12 cellular contexts compared by ENCODE assay signal in genomic region chr3:125123906-125124305, GRCh38.
DNase-seq lines count a peak whose midpoint lies in the region; ATAC-seq and TF ChIP-seq lines count a peak whose summit lies in the region.
"Had no signal": no experiment of that assay in that cellular context is flagged by ENCODE, and none has a peak within 500 bp of the region (broad histone marks: within the 10 kb centered on the region; RNA-seq: fewer than 3 reads in every experiment).

No MANE protein-coding gene starts in this region.

- no peaks in the 10 kb centered on the region for H4K20me1 ChIP-seq in SK-N-SH (ENCODE audit: insufficient read depth)

- no peak for TF ChIP-seq POLR2A in spleen (IDR thresholded peaks at IDR 0.05)

- H3F3A ChIP-seq in SK-N-SH (replicated peaks; ENCODE audit: insufficient read depth) = peaks cover 12% of the 10 kb centered on the region

- H3K27me3 ChIP-seq in SK-N-SH (ENCODE audit: insufficient read depth) (no peaks in the 10 kb centered on the region), spleen (replicated peaks in 1 of 7) (no peaks in the 10 kb centered on the region)

- no peak for ATAC-seq in HG03039 (IDR thresholded peaks at IDR 0.05; ENCODE audit: unreplicated experiment)
- ATAC-seq: left colon had no signal

- H3K27me3 Mint-ChIP-seq in activated T-cell treated with anti-CD3 and anti-CD28 coated beads, Interleukin-2, amount 50 U/mL, for 24 hours = peaks cover 3% of the 10 kb centered on the region
- H3K27me3 Mint-ChIP-seq in endothelial cell (ENCODE audit: unreplicated experiment) = peaks cover 2% of the 10 kb centered on the region
- H3K27me3 Mint-ChIP-seq: activated naive CD8-positive, alpha-beta T cell had no signal

- peak; percentile 21 for DNase-seq in activated T-cell treated with anti-CD3 and anti-CD28 coated beads, Interleukin-2, amount 50 U/mL, for 24 hours
- DNase-seq in activated T-cell treated with anti-CD3 and anti-CD28 coated beads for 4 hours (no peak), SK-N-SH (peak; percentile 64), hepatic stellate cell (ENCODE audit: low spot score) (peak; percentile 31), spleen (no peak), endothelial cell (ENCODE audit: low spot score) (no peak), foreskin fibroblast (no peak)
- DNase-seq: DMS79, left colon, NCI-H524 treated with DMSO at 0.1 percent for 48 hours had no signal

- TF ChIP-seq RAD21 in SK-N-SH (IDR thresholded peaks at IDR 0.05; ENCODE audit: low read length) = no peak

- H3K9me3 ChIP-seq in SK-N-SH (no peaks in the 10 kb centered on the region), spleen (peaks cover 0 to 4% (median 0%) of the 10 kb centered on the region in 8 donors)

- H3K4me2 ChIP-seq in SK-N-SH = no peak overlapping the region

- H3K27ac Mint-ChIP-seq in activated T-cell treated with anti-CD3 and anti-CD28 coated beads, Interleukin-2, amount 50 U/mL, for 24 hours = no peak overlapping the region
- no peak overlapping the region for H3K27ac Mint-ChIP-seq in endothelial cell (ENCODE audit: unreplicated experiment)
- H3K27ac Mint-ChIP-seq: activated naive CD8-positive, alpha-beta T cell had no signal

- H3K36me3 Mint-ChIP-seq in activated T-cell treated with anti-CD3 and anti-CD28 coated beads, Interleukin-2, amount 50 U/mL, for 24 hours (ENCODE audit: low read depth) = no peaks in the 10 kb centered on the region
- no peaks in the 10 kb centered on the region for H3K36me3 Mint-ChIP-seq in endothelial cell (ENCODE audit: low read depth, unreplicated experiment)
- H3K36me3 Mint-ChIP-seq: activated naive CD8-positive, alpha-beta T cell had no signal

- peaks cover 69% of the 10 kb centered on the region for H3K4me1 Mint-ChIP-seq in activated T-cell treated with anti-CD3 and anti-CD28 coated beads, Interleukin-2, amount 50 U/mL, for 24 hours (ENCODE audit: low read depth)
- H3K4me1 Mint-ChIP-seq in endothelial cell (ENCODE audit: unreplicated experiment) = peaks cover 16% of the 10 kb centered on the region

- H3K79me2 ChIP-seq in SK-N-SH (ENCODE audit: insufficient read depth) = no peaks in the 10 kb centered on the region

- CTCF ChIA-PET in SK-N-SH (lab: Yijun Ruan, JAX) = no interaction called here

- peak in 1 of 2 experiments; percentile 72; a peak in 1 of 4 replicates for TF ChIP-seq EP300 in SK-N-SH (IDR thresholded peaks at IDR 0.05; ENCODE audit: borderline replicate concordance in 1 of 2, low read depth in 1 of 2, low read length in 1 of 2)

- POLR2A ChIA-PET in SK-N-SH (lab: Yijun Ruan, JAX) = no interaction called here

- H3K27ac ChIP-seq in SK-N-SH (ENCODE audit: low read depth in 2 of 2, low read length in 1 of 2) (peak overlapping the region; percentile 33 to 58; a peak in 3 of 4 replicates), spleen (peak overlapping the region in 5 of 8 donors; percentile 16 to 37 (median 23))

- no peak overlapping the region for H3K9ac ChIP-seq in SK-N-SH

- TF ChIP-seq CTCF in SK-N-SH (IDR thresholded peaks at IDR 0.05) (no peak), spleen (IDR thresholded peaks at IDR 0.05 in 8 of 11, conservative IDR thresholded peaks at IDR 0.05 in 3 of 11) (no peak), endothelial cell (IDR thresholded peaks at IDR 0.05; ENCODE audit: unreplicated experiment) (no peak), foreskin fibroblast (IDR thresholded peaks at IDR 0.05; ENCODE audit: low read depth, low read length) (no peak)

- H3K4me3 ChIP-seq in SK-N-SH (ENCODE audit: low read depth in 2 of 2, low read length in 1 of 2) = no peak overlapping the region
- no peak overlapping the region for H3K4me3 ChIP-seq in spleen
- no peak overlapping the region for H3K4me3 ChIP-seq in foreskin fibroblast (ENCODE audit: low read depth in 1 of 2, low read length in 2 of 2)

- no peaks in the 10 kb centered on the region for H3K9me3 Mint-ChIP-seq in activated T-cell treated with anti-CD3 and anti-CD28 coated beads, Interleukin-2, amount 50 U/mL, for 24 hours
- no peaks in the 10 kb centered on the region for H3K9me3 Mint-ChIP-seq in endothelial cell (ENCODE audit: unreplicated experiment)

- intact Hi-C loops in spleen (cut with DNase I; ENCODE audit: low total_unique reads) = no loop called here

- 41% methylated on average over 3 of the region's 3 CpGs for WGBS in SK-N-SH (ENCODE audit: low lambda C conversion rate)
- 77 to 84% (median 82%) methylated on average over 3 of the region's 3 CpGs for WGBS in spleen, 5 donors

- H3K36me3 ChIP-seq in SK-N-SH (replicated peaks in 1 of 2; ENCODE audit: control insufficient read depth in 1 of 2, insufficient read depth in 2 of 2, low read length in 1 of 2) (no peaks in the 10 kb centered on the region), spleen (no peaks in the 10 kb centered on the region)

- no peak overlapping the region for H3K4me3 Mint-ChIP-seq in activated T-cell treated with anti-CD3 and anti-CD28 coated beads, Interleukin-2, amount 50 U/mL, for 24 hours
- H3K4me3 Mint-ChIP-seq in endothelial cell (ENCODE audit: unreplicated experiment) = no peak overlapping the region
- H3K4me3 Mint-ChIP-seq: activated naive CD8-positive, alpha-beta T cell had no signal

- no peaks in the 10 kb centered on the region for H3K9me2 ChIP-seq in SK-N-SH

- H2AFZ ChIP-seq in SK-N-SH (ENCODE audit: low read depth) = no peak overlapping the region

- H3K4me1 ChIP-seq in SK-N-SH (ENCODE audit: control insufficient read depth in 1 of 2, insufficient read depth in 2 of 2, low read depth in 1 of 2, low read length in 1 of 2) = peaks cover 20 to 38% of the 10 kb centered on the region in 2 experiments
- H3K4me1 ChIP-seq in spleen = peaks cover 20 to 63% (median 32%) of the 10 kb centered on the region in 6 donors

TF ChIP-seq in SK-N-SH, 30 proteins besides CTCF, POLR2A, EP300 and RAD21:
- TF ChIP-seq RXRA (IDR thresholded peaks at IDR 0.05; ENCODE audit: borderline replicate concordance, low read depth) = no peak
- no peak for TF ChIP-seq EZH2phosphoT487 (IDR thresholded peaks at IDR 0.05; ENCODE audit: borderline replicate concordance, low read depth)
- TF ChIP-seq RCOR1 (IDR thresholded peaks at IDR 0.05; ENCODE audit: low read length) = peak; percentile 43; the same call in 1 of the 2 replicates
- TF ChIP-seq GATA2 (CRISPR knock-in tag; IDR thresholded peaks at IDR 0.05) = peak; percentile 52
- TF ChIP-seq TCF12 (IDR thresholded peaks at IDR 0.05) = peak; percentile 57
- TF ChIP-seq CHD2 (IDR thresholded peaks at IDR 0.05; ENCODE audit: low read length, partially characterized antibody) = peak; percentile 30
- no peak for TF ChIP-seq FOSL2 (IDR thresholded peaks at IDR 0.05; ENCODE audit: borderline replicate concordance, low read depth)
- no peak for TF ChIP-seq ELF1 (IDR thresholded peaks at IDR 0.05)

Comparison
In these comparisons a context has a peak if more than half of its experiments do, and no peak if none do; other contexts are left out.
1. DNase-seq: peak in activated T-cell treated with anti-CD3 and anti-CD28 coated beads, Interleukin-2, amount 50 U/mL, for 24 hours (single experiment), SK-N-SH (single experiment) and hepatic stellate cell (single experiment); none in activated T-cell treated with anti-CD3 and anti-CD28 coated beads for 4 hours (single experiment), spleen (single experiment), endothelial cell (single experiment) and foreskin fibroblast (0 of 2).